In genomic region chr3:117128133-117128532, GRCh38 we compare ENCODE assay signal across 25 cellular contexts.
"Had no signal": no experiment of that assay in that cellular context is flagged by ENCODE, and none has a peak within 500 bp of the region (broad histone marks: within the 10 kb centered on the region; RNA-seq: fewer than 3 reads in every experiment).

No MANE protein-coding gene starts in this region.

- H3K36me3 ChIP-seq: brain microvascular endothelial cell, WERI-Rb-1 had no signal

- H3K27ac ChIP-seq: brain microvascular endothelial cell, coronary artery, dorsolateral prefrontal cortex, WERI-Rb-1 had no signal

- ATAC-seq: activated CD4-positive, CD25-positive, alpha-beta regulatory T cell treated with anti-CD3 and anti-CD28 coated beads, Interleukin-2, amount 50 U/mL, for 24 hours; activated CD8-positive, alpha-beta T cell treated with anti-CD3 and anti-CD28 coated beads for 36 hours; activated T-cell treated with anti-CD3 and anti-CD28 coated beads, Interleukin-2, amount 50 U/mL, for 4 hours; activated T-helper 17 cell treated with anti-CD3 and anti-CD28 coated beads, Interleukin-2, amount 50 U/mL, for 72 hours; esophagus mucosa had no signal

- H3K4me3 ChIP-seq: coronary artery, dorsolateral prefrontal cortex had no signal

- H3K27me3 ChIP-seq: brain microvascular endothelial cell, dorsolateral prefrontal cortex had no signal

- DNase-seq: activated B cell treated with CpG ODN at 0.5 μM for 24 hours; activated CD4-positive, alpha-beta T cell treated with anti-CD3 and anti-CD28 coated beads for 48 hours; activated CD4-positive, alpha-beta T cell treated with anti-CD3 and anti-CD28 coated beads, Interleukin-2, amount 50 U/mL, for 1 hour; activated CD4-positive, alpha-beta T cell treated with anti-CD3 and anti-CD28 coated beads, Interleukin-2, amount 50 U/mL, for 48 hours; activated CD8-positive, alpha-beta memory T cell treated with anti-CD3 and anti-CD28 coated beads for 24 hours; activated CD8-positive, alpha-beta T cell treated with anti-CD3 and anti-CD28 coated beads for 36 hours; activated effector memory CD4-positive, alpha-beta T cell treated with Interleukin-2 at 50 U/mL for 16 hours; activated gamma-delta T cell treated with Interleukin-2 at 50 U/mL for 16 hours; activated naive CD4-positive, alpha-beta T cell treated with anti-CD3 and anti-CD28 coated beads, Interleukin-2, amount 50 U/mL, for 16 hours; activated naive CD4-positive, alpha-beta T cell treated with Interleukin-2 at 50 U/mL for 16 hours; activated T-cell treated with anti-CD3 and anti-CD28 coated beads, Interleukin-2, amount 50 U/mL, for 4 hours; amniotic stem cell; anterior cingulate cortex; brain microvascular endothelial cell; dorsolateral prefrontal cortex; effector memory CD4-positive, alpha-beta T cell; endodermal cell; T-helper 9 cell; WERI-Rb-1 had no signal

- FAIRE-seq: astrocyte, bronchial epithelial cell had no signal
